Comparison of ENCODE assay signal across 1 cellular context in the genomic region with DNA sequence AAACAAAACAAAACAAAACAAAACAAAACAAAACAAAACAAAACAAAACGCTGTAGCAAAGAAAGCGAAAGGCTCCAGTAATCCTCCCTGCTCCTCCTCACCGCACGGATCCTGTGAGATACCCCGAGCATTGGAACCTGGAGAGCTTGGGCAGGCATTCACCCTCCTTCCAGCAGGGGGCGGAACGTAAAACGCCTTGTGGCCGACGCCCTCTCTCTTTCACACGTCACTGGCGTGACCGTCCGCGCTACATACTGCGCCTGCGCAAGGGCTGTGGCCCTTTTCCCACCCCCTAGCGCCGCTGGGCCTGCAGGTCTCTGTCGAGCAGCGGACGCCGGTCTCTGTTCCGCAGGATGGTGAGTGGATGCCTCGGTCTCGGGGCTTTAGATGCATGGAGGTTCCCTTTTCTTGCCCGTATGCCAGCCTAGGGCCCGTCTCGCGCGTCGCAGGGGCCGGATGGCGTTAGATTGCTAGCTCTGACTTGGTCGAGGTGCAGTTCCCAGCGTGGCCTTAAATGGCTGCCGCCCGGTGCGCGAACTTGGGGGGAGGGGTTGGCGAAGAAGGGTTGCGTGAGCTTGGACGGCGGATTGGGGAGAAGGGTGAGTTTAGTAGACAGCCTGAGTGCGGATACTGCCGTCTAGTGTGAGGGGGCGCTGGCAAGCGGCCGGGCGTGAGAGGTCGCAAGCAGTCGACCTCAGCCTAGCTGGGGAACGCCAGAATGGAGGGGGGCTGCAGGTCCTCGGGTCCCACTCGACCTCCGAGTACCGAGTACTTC.
TF ChIP-seq lines count a peak whose summit lies in the region.

A gene (plus strand): TSS at position 279 of the 775 bp plus-strand sequence. CDS start 75 bp downstream, at position 354.

TF ChIP-seq in K562, 482 proteins besides CTCF, POLR2A, EP300 and RAD21 (continued from another document and continues in another):
- TF ChIP-seq, protein P1, sequence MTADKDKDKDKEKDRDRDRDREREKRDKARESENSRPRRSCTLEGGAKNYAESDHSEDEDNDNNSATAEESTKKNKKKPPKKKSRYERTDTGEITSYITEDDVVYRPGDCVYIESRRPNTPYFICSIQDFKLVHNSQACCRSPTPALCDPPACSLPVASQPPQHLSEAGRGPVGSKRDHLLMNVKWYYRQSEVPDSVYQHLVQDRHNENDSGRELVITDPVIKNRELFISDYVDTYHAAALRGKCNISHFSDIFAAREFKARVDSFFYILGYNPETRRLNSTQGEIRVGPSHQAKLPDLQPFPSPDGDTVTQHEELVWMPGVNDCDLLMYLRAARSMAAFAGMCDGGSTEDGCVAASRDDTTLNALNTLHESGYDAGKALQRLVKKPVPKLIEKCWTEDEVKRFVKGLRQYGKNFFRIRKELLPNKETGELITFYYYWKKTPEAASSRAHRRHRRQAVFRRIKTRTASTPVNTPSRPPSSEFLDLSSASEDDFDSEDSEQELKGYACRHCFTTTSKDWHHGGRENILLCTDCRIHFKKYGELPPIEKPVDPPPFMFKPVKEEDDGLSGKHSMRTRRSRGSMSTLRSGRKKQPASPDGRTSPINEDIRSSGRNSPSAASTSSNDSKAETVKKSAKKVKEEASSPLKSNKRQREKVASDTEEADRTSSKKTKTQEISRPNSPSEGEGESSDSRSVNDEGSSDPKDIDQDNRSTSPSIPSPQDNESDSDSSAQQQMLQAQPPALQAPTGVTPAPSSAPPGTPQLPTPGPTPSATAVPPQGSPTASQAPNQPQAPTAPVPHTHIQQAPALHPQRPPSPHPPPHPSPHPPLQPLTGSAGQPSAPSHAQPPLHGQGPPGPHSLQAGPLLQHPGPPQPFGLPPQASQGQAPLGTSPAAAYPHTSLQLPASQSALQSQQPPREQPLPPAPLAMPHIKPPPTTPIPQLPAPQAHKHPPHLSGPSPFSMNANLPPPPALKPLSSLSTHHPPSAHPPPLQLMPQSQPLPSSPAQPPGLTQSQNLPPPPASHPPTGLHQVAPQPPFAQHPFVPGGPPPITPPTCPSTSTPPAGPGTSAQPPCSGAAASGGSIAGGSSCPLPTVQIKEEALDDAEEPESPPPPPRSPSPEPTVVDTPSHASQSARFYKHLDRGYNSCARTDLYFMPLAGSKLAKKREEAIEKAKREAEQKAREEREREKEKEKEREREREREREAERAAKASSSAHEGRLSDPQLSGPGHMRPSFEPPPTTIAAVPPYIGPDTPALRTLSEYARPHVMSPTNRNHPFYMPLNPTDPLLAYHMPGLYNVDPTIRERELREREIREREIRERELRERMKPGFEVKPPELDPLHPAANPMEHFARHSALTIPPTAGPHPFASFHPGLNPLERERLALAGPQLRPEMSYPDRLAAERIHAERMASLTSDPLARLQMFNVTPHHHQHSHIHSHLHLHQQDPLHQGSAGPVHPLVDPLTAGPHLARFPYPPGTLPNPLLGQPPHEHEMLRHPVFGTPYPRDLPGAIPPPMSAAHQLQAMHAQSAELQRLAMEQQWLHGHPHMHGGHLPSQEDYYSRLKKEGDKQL (CRISPR knock-in tag; IDR thresholded peaks at IDR 0.05; ENCODE audit: borderline replicate concordance), result 0 out of 2 replicates have a peak, but pooled peaks have one; percentile 56
- TF ChIP-seq SMAD1 (IDR thresholded peaks at IDR 0.05; ENCODE audit: low read depth, low read length, partially characterized antibody), result peak; percentile 96
- TF ChIP-seq MCM2 (IDR thresholded peaks at IDR 0.05; ENCODE audit: low read depth), result no peak
- TF ChIP-seq, protein P2, sequence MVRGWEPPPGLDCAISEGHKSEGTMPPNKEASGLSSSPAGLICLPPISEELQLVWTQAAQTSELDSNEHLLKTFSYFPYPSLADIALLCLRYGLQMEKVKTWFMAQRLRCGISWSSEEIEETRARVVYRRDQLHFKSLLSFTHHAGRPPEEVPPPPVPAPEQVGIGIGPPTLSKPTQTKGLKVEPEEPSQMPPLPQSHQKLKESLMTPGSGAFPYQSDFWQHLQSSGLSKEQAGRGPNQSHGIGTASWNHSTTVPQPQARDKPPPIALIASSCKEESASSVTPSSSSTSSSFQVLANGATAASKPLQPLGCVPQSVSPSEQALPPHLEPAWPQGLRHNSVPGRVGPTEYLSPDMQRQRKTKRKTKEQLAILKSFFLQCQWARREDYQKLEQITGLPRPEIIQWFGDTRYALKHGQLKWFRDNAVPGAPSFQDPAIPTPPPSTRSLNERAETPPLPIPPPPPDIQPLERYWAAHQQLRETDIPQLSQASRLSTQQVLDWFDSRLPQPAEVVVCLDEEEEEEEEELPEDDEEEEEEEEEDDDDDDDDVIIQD (CRISPR knock-in tag; IDR thresholded peaks at IDR 0.05), result no peak
- TF ChIP-seq FOXJ3 (CRISPR knock-in tag; IDR thresholded peaks at IDR 0.05), result no peak
- TF ChIP-seq ZNF717 (CRISPR knock-in tag; IDR thresholded peaks at IDR 0.05), result no peak
- peak; percentile 57 for TF ChIP-seq EGR1 (conservative IDR thresholded peaks at IDR 0.05)
- peak; percentile 37; the same call in 1 of the 2 replicates for TF ChIP-seq ZNF24 (IDR thresholded peaks at IDR 0.05)
- no peak; the same call in 1 of the 2 replicates for TF ChIP-seq FOSL1 (tag; conservative IDR thresholded peaks at IDR 0.05)
- no peak; a peak in 1 of 4 replicates for TF ChIP-seq KDM1A (IDR thresholded peaks at IDR 0.05)
- TF ChIP-seq TEAD1 (CRISPR knock-in tag; IDR thresholded peaks at IDR 0.05), result peak; percentile 62 to 96; a peak in 3 of 4 replicates
- TF ChIP-seq HNRNPLL (IDR thresholded peaks at IDR 0.05; ENCODE audit: low read depth, low read length, poor library complexity, severe bottlenecking), result peak; percentile 91
- TF ChIP-seq CXXC5 (CRISPR knock-in tag; IDR thresholded peaks at IDR 0.05), result peak; percentile 97
- no peak for TF ChIP-seq ESRRB (CRISPR knock-in tag; IDR thresholded peaks at IDR 0.05; ENCODE audit: borderline replicate concordance)
- no peak; the same call in 1 of the 2 replicates for TF ChIP-seq ZNF143 (CRISPR knock-in tag; IDR thresholded peaks at IDR 0.05)
- no peak for TF ChIP-seq RBM34 (IDR thresholded peaks at IDR 0.05; ENCODE audit: borderline replicate concordance, insufficient read depth, low read length)
- TF ChIP-seq SAFB2 (IDR thresholded peaks at IDR 0.05; ENCODE audit: borderline replicate concordance, low read depth, low read length, severe bottlenecking), result no peak
- TF ChIP-seq ZNF780A (CRISPR knock-in tag; IDR thresholded peaks at IDR 0.05), result no peak
- TF ChIP-seq, protein P3, sequence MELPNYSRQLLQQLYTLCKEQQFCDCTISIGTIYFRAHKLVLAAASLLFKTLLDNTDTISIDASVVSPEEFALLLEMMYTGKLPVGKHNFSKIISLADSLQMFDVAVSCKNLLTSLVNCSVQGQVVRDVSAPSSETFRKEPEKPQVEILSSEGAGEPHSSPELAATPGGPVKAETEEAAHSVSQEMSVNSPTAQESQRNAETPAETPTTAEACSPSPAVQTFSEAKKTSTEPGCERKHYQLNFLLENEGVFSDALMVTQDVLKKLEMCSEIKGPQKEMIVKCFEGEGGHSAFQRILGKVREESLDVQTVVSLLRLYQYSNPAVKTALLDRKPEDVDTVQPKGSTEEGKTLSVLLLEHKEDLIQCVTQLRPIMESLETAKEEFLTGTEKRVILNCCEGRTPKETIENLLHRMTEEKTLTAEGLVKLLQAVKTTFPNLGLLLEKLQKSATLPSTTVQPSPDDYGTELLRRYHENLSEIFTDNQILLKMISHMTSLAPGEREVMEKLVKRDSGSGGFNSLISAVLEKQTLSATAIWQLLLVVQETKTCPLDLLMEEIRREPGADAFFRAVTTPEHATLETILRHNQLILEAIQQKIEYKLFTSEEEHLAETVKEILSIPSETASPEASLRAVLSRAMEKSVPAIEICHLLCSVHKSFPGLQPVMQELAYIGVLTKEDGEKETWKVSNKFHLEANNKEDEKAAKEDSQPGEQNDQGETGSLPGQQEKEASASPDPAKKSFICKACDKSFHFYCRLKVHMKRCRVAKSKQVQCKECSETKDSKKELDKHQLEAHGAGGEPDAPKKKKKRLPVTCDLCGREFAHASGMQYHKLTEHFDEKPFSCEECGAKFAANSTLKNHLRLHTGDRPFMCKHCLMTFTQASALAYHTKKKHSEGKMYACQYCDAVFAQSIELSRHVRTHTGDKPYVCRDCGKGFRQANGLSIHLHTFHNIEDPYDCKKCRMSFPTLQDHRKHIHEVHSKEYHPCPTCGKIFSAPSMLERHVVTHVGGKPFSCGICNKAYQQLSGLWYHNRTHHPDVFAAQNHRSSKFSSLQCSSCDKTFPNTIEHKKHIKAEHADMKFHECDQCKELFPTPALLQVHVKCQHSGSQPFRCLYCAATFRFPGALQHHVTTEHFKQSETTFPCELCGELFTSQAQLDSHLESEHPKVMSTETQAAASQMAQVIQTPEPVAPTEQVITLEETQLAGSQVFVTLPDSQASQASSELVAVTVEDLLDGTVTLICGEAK (IDR thresholded peaks at IDR 0.05), result peak; percentile 38; the same call in 1 of the 2 replicates
- TF ChIP-seq, protein P3 (CRISPR knock-in tag; IDR thresholded peaks at IDR 0.05), result no peak
- TF ChIP-seq, protein P4, sequence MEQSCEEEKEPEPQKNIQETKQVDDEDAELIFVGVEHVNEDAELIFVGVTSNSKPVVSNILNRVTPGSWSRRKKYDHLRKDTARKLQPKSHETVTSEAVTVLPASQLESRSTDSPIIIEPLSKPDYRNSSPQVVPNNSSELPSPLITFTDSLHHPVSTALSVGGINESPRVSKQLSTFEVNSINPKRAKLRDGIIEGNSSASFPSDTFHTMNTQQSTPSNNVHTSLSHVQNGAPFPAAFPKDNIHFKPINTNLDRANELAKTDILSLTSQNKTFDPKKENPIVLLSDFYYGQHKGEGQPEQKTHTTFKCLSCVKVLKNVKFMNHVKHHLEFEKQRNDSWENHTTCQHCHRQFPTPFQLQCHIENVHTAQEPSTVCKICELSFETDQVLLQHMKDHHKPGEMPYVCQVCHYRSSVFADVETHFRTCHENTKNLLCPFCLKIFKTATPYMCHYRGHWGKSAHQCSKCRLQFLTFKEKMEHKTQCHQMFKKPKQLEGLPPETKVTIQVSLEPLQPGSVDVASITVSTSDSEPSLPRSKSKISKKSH (CRISPR knock-in tag; IDR thresholded peaks at IDR 0.05), result no peak
- TF ChIP-seq LARP7 (IDR thresholded peaks at IDR 0.05), result peak; percentile 77; the same call in 1 of the 2 replicates
- no peak for TF ChIP-seq ZNF507 (tag; conservative IDR thresholded peaks at IDR 0.05)
- peak; percentile 87 for TF ChIP-seq PHF20 (IDR thresholded peaks at IDR 0.05; ENCODE audit: partially characterized antibody)
- no peak for TF ChIP-seq ZNF444 (CRISPR knock-in tag; IDR thresholded peaks at IDR 0.05)
- peak; percentile 74; the same call in 1 of the 2 replicates for TF ChIP-seq SOX6 (IDR thresholded peaks at IDR 0.05)
- peak; percentile 82 to 95 (median 91) for TF ChIP-seq YY1 (IDR thresholded peaks at IDR 0.05; ENCODE audit: borderline replicate concordance in 1 of 3, control insufficient read depth in 1 of 3, extremely low read depth in 1 of 3, insufficient read depth in 3 of 3, insufficient read length in 1 of 3, insufficient replicate concordance in 2 of 3, low read depth in 1 of 3, low read length in 2 of 3)
- TF ChIP-seq EHMT2 (IDR thresholded peaks at IDR 0.05), result no peak
- peak; percentile 83 for TF ChIP-seq MBD2 (IDR thresholded peaks at IDR 0.05; ENCODE audit: borderline replicate concordance, low read depth)
- no peak; the same call in 1 of the 2 replicates for TF ChIP-seq TCFL5 (CRISPR knock-in tag; conservative IDR thresholded peaks at IDR 0.05)
